1 cellular context compared by ENCODE assay signal in genomic region chr11:121514401-121514981, GRCh38.
TF ChIP-seq lines count a peak whose summit lies in the region.

No MANE protein-coding gene starts in this region.

TF ChIP-seq in GM23338, 12 proteins besides CTCF, POLR2A, EP300 and RAD21 (continued from another document):
- TF ChIP-seq ZNF462 (CRISPR knock-in tag; IDR thresholded peaks at IDR 0.05) (no peak), EZH2phosphoT487 (IDR thresholded peaks at IDR 0.05; ENCODE audit: unreplicated experiment) (no peak), NANOG (IDR thresholded peaks at IDR 0.05; ENCODE audit: borderline replicate concordance) (no peak), REST (IDR thresholded peaks at IDR 0.05; ENCODE audit: unreplicated experiment) (no peak), JUNB (IDR thresholded peaks at IDR 0.05; ENCODE audit: unreplicated experiment) (no peak), ZNF114 (CRISPR knock-in tag; IDR thresholded peaks at IDR 0.05) (no peak), CREB1 (CRISPR knock-in tag; IDR thresholded peaks at IDR 0.05; ENCODE audit: low read depth) (no peak), POLR2AphosphoS5 (IDR thresholded peaks at IDR 0.05; ENCODE audit: low read depth) (no peak), STAT1 (IDR thresholded peaks at IDR 0.05; ENCODE audit: unreplicated experiment) (no peak), ZNF331 (CRISPR knock-in tag; IDR thresholded peaks at IDR 0.05; ENCODE audit: low read depth) (no peak), EZH2 (IDR thresholded peaks at IDR 0.05; ENCODE audit: low read depth, unreplicated experiment) (no peak)
